In genomic region chr2:215671244-215671643, GRCh38 we compare ENCODE assay signal across 23 cellular contexts.
"Had no signal": no experiment of that assay in that cellular context is flagged by ENCODE, and none has a peak within 500 bp of the region (broad histone marks: within the 10 kb centered on the region; RNA-seq: fewer than 3 reads in every experiment).

No MANE protein-coding gene starts in this region.

- H3K27ac Mint-ChIP-seq: T-cell had no signal

- H3K4me3 ChIP-seq: MG63 had no signal

- H3K27me3 ChIP-seq: MG63 had no signal

- H3K9ac ChIP-seq: SK-N-SH had no signal

- FAIRE-seq: HepG2 had no signal

- DNase-seq: IMR-90, Karpas-422, KG1, MG63, NCI-H1092, NCI-H1105 treated with DMSO at 0.1 percent for 48 hours, NCI-H1417 treated with DMSO at 0.1 percent for 48 hours, NCI-H146, NCI-H1694 treated with DMSO at 0.1 percent for 48 hours, NCI-H1930, NCI-H2081, NCI-H2107, NCI-H2227 treated with DMSO at 0.1 percent for 48 hours, NCI-H524, NCI-H69, NCI-H774, PC-3, SHP77, SK-N-SH, SW 1271, T-cell had no signal

- H3K36me3 Mint-ChIP-seq: T-cell had no signal

- H3K4me3 Mint-ChIP-seq: T-cell had no signal

- H3K36me3 ChIP-seq: MG63 had no signal

- H3K27ac ChIP-seq: RWPE1 had no signal

- H3K4me2 ChIP-seq: SK-N-SH had no signal

- H3K4me1 Mint-ChIP-seq: T-cell had no signal

- H3K9me3 ChIP-seq: MG63 had no signal
